Comparison of ENCODE assay signal across 27 cellular contexts in the genomic region with DNA sequence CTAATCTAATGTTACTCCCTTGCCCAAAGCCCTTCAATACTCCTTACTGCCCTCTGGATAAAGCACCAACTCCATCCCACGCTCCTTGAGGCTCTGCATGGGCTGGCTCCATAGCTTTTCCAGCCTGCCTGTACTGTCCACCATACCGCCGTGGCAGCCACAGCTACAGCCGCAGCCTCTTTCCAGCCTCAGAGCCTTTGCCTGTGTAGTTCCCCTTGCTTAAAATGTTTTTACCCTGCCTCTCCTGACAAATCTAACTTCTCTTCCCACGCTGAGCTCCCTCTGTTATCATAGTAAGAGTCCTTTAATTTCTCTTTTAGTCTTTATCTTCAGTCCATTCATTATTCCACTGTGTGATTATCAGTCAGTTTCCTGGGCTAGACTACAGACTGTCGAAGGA. TPM values are rescaled to one million over a fixed set of nuclear protein-coding genes. Genes with fewer than 3 reads are reported as not detected.
"Had no signal": no experiment of that assay in that cellular context is flagged by ENCODE, and none has a peak within 500 bp of the region (broad histone marks: within the 10 kb centered on the region; RNA-seq: fewer than 3 reads in every experiment).

No MANE protein-coding gene starts in this region.

- H3K27ac Mint-ChIP-seq: activated B cell treated with CpG ODN at 0.5 μM for 24 hours; activated CD4-positive, alpha-beta T cell treated with anti-CD3 and anti-CD28 coated beads for 36 hours; activated naive CD4-positive, alpha-beta T cell treated with anti-CD3 and anti-CD28 coated beads, Interleukin-2, amount 50 U/mL, for 72 hours; activated T-cell treated with anti-CD3 and anti-CD28 coated beads, Interleukin-2, amount 50 U/mL, for 24 hours; activated T-helper 17 cell treated with anti-CD3 and anti-CD28 coated beads, Interleukin-2, amount 50 U/mL, for 72 hours; brain; memory B cell; nephron; T-cell; T-helper 2 cell treated with Interferon-gamma antibody and Interleukin-4, amounts not matched to agents 5 μg/mL and 100 μg/mL, for 36 hours had no signal

- H3K36me3 ChIP-seq: gastroesophageal sphincter, thoracic aorta had no signal

- H3K36me3 Mint-ChIP-seq: activated naive CD4-positive, alpha-beta T cell treated with anti-CD3 and anti-CD28 coated beads, Interleukin-2, amount 50 U/mL, for 72 hours; brain; memory B cell; T-cell had no signal

- H3K4me1 Mint-ChIP-seq: brain, nephron had no signal

- H3K9me3 ChIP-seq: gastroesophageal sphincter, thoracic aorta had no signal

- DNase-seq: activated B cell treated with CpG ODN at 0.5 μM for 24 hours; activated CD4-positive, alpha-beta T cell treated with anti-CD3 and anti-CD28 coated beads for 36 hours; activated CD4-positive, alpha-beta T cell treated with anti-CD3 and anti-CD28 coated beads, Interleukin-2, amount 50 U/mL, for 4 hours; activated CD8-positive, alpha-beta memory T cell treated with anti-CD3 and anti-CD28 coated beads for 24 hours; activated CD8-positive, alpha-beta memory T cell treated with anti-CD3 and anti-CD28 coated beads, Interleukin-2, amount 50 U/mL, for 4 hours; activated T-cell treated with anti-CD3 and anti-CD28 coated beads, Interleukin-2, amount 50 U/mL, for 24 hours; aorta; caudate nucleus; dermis blood vessel endothelial cell; effector CD8-positive, alpha-beta T cell; head of caudate nucleus; hypothalamus; stimulated activated CD4-positive, alpha-beta T cell treated with anti-CD3 and anti-CD28 coated beads, Interleukin-2, amount 100 ng/mL, for 48 hours; stimulated activated CD8-positive, alpha-beta memory T cell treated with anti-CD3 and anti-CD28 coated beads, Interleukin-4, amount 100 ng/mL, for 48 hours; stimulated activated naive CD4-positive, alpha-beta T cell; T-cell had no signal

- H3K27ac ChIP-seq: gastroesophageal sphincter, thoracic aorta had no signal

- H3K27me3 ChIP-seq: gastroesophageal sphincter had no signal

- H3K4me1 ChIP-seq: gastroesophageal sphincter had no signal

- H3K9me3 Mint-ChIP-seq: activated B cell treated with CpG ODN at 0.5 μM for 24 hours; activated naive CD4-positive, alpha-beta T cell treated with anti-CD3 and anti-CD28 coated beads, Interleukin-2, amount 50 U/mL, for 72 hours; activated T-cell treated with anti-CD3 and anti-CD28 coated beads, Interleukin-2, amount 50 U/mL, for 24 hours; activated T-helper 17 cell treated with anti-CD3 and anti-CD28 coated beads, Interleukin-2, amount 50 U/mL, for 72 hours; brain; memory B cell; nephron; T-cell; T-helper 2 cell treated with Interferon-gamma antibody and Interleukin-4, amounts not matched to agents 5 μg/mL and 100 μg/mL, for 36 hours had no signal

- H3K4me3 ChIP-seq: gastroesophageal sphincter, thoracic aorta had no signal

- ATAC-seq: activated CD4-positive, alpha-beta T cell treated with anti-CD3 and anti-CD28 coated beads for 36 hours; activated naive CD4-positive, alpha-beta T cell treated with anti-CD3 and anti-CD28 coated beads, Interleukin-2, amount 50 U/mL, for 72 hours; activated T-helper 17 cell treated with anti-CD3 and anti-CD28 coated beads, Interleukin-2, amount 50 U/mL, for 72 hours; gastroesophageal sphincter; T-cell had no signal

- FAIRE-seq: endothelial cell of umbilical vein, TTC549 had no signal

- H3K4me3 Mint-ChIP-seq: activated B cell treated with CpG ODN at 0.5 μM for 24 hours; activated CD4-positive, alpha-beta T cell treated with anti-CD3 and anti-CD28 coated beads for 36 hours; activated T-cell treated with anti-CD3 and anti-CD28 coated beads, Interleukin-2, amount 50 U/mL, for 24 hours; activated T-helper 17 cell treated with anti-CD3 and anti-CD28 coated beads, Interleukin-2, amount 50 U/mL, for 72 hours; brain; memory B cell; nephron; T-cell; T-helper 2 cell treated with Interferon-gamma antibody and Interleukin-4, amounts not matched to agents 5 μg/mL and 100 μg/mL, for 36 hours had no signal

RNA-seq across cellular contexts. Expression of a gene that starts 22.0 kb away (rescaled TPM):
- total RNA-seq: endothelial cell of umbilical vein, renal cortical epithelial cell had no signal
